9 cellular contexts compared by ENCODE assay signal in genomic region chr7:108384721-108385483, GRCh38.
A peak's percentile ranks its signal among the peaks of the same experiment; 100 is the strongest.
DNase-seq lines count a peak whose midpoint lies in the region; ATAC-seq, FAIRE-seq and TF ChIP-seq lines count a peak whose summit lies in the region.
"Had no signal": no experiment of that assay in that cellular context is flagged by ENCODE, and none has a peak within 500 bp of the region (broad histone marks: within the 10 kb centered on the region; RNA-seq: fewer than 3 reads in every experiment).

No MANE protein-coding gene starts in this region.

- H3K4me3 ChIP-seq in HepG2 (replicated peaks in 1 of 3; ENCODE audit: insufficient read depth in 1 of 3, low read depth in 2 of 3, low read length in 3 of 3) (no peak overlapping the region), right lobe of liver (no peak overlapping the region), brain microvascular endothelial cell (ENCODE audit: low read depth, low read length) (no peak overlapping the region)

- TF ChIP-seq RAD21 in HepG2 (CRISPR knock-in tag; IDR thresholded peaks at IDR 0.05), result no peak

- no peak overlapping the region for H2AFZ ChIP-seq in HepG2 (ENCODE audit: low read length)

- no peaks in the 10 kb centered on the region for H3K4me1 Mint-ChIP-seq in type B pancreatic cell (ENCODE audit: unreplicated experiment)
- H3K4me1 Mint-ChIP-seq in T-helper 17 cell, result no peaks in the 10 kb centered on the region

- TF ChIP-seq CTCF in HepG2 (CRISPR knock-in tag; IDR thresholded peaks at IDR 0.05), result peak; percentile 32
- TF ChIP-seq CTCF in right lobe of liver (IDR thresholded peaks at IDR 0.05), result no peak
- TF ChIP-seq CTCF in brain microvascular endothelial cell (IDR thresholded peaks at IDR 0.05; ENCODE audit: low read depth, low read length, missing control alignments), result peak; percentile 14
- peak; percentile 29 for TF ChIP-seq CTCF in type B pancreatic cell (conservative IDR thresholded peaks at IDR 0.05)

- TF ChIP-seq POLR2A in HepG2 (IDR thresholded peaks at IDR 0.05; ENCODE audit: insufficient read depth in 1 of 2, low read depth in 2 of 2, low read length in 2 of 2) (no peak), right lobe of liver (IDR thresholded peaks at IDR 0.05) (no peak)

- no peak overlapping the region for H3K9ac ChIP-seq in HepG2 (ENCODE audit: insufficient read depth, low read depth, low read length)

- intact Hi-C loops in HepG2 (cut with micrococcal nuclease; ENCODE audit: unreplicated experiment) (loop anchor here (10.0 kb wide), 1 partner anchor 200 kb away; no protein-coding TSS in a partner anchor), right lobe of liver (cut with DNase I) (no loop called here)

- H3K36me3 Mint-ChIP-seq in type B pancreatic cell (no peaks in the 10 kb centered on the region), T-helper 17 cell (ENCODE audit: low read depth) (no peaks in the 10 kb centered on the region)

- H3K36me3 ChIP-seq in HepG2 (replicated peaks in 1 of 2; ENCODE audit: control insufficient read depth in 1 of 2, insufficient read depth in 2 of 2, low read length in 2 of 2) (no peaks in the 10 kb centered on the region), right lobe of liver (no peaks in the 10 kb centered on the region), brain microvascular endothelial cell (replicated peaks) (no peaks in the 10 kb centered on the region)

- H3K4me3 Mint-ChIP-seq in type B pancreatic cell, result no peak overlapping the region
- H3K4me3 Mint-ChIP-seq in T-helper 17 cell, result no peak overlapping the region

- no peaks in the 10 kb centered on the region; a peak in 1 of 5 replicates for H3K27me3 ChIP-seq in HepG2 (ENCODE audit: control insufficient read depth in 1 of 2, insufficient read depth in 2 of 2, low read length in 2 of 2)
- H3K27me3 ChIP-seq in right lobe of liver, result no peaks in the 10 kb centered on the region
- no peaks in the 10 kb centered on the region for H3K27me3 ChIP-seq in brain microvascular endothelial cell (replicated peaks)

- in situ Hi-C loops in HepG2 (cut with HindIII; ENCODE audit: extremely low pct_ligation_motif_present, low pct_unique_long_range_greater_than_20kb) (no loop called here), brain microvascular endothelial cell (cut with HindIII; ENCODE audit: low pct_ligation_motif_present, low sequenced_read_pairs) (no loop called here)

- H3K27me3 Mint-ChIP-seq in type B pancreatic cell, result no peaks in the 10 kb centered on the region
- H3K27me3 Mint-ChIP-seq in T-helper 17 cell, result peaks cover 9% of the 10 kb centered on the region

- TF ChIP-seq EP300 in HepG2 (IDR thresholded peaks at IDR 0.05; ENCODE audit: low read depth in 2 of 2, low read length in 2 of 2) (no peak), HepG2 (CRISPR knock-in tag; IDR thresholded peaks at IDR 0.05; ENCODE audit: borderline replicate concordance) (no peak)

- no TSS peak for BruUV-seq in HepG2 (replicated peaks; lab: Mats Ljungman, UMichigan)

- H3K9me3 Mint-ChIP-seq in type B pancreatic cell, result no peaks in the 10 kb centered on the region

- H3K27ac ChIP-seq in HepG2 (ENCODE audit: extremely low read length, insufficient read depth, low read length) (no peak overlapping the region), right lobe of liver (no peak overlapping the region), brain microvascular endothelial cell (no peak overlapping the region)

- no peaks in the 10 kb centered on the region for H4K20me1 ChIP-seq in HepG2 (ENCODE audit: insufficient read depth, low read length)

- H3K27ac Mint-ChIP-seq in type B pancreatic cell (no peak overlapping the region), T-helper 17 cell (no peak overlapping the region)

- H3K9me3 ChIP-seq in HepG2 (ENCODE audit: low read length) (no peaks in the 10 kb centered on the region), right lobe of liver (no peaks in the 10 kb centered on the region), T-helper 17 cell (ENCODE audit: control insufficient read depth, low read length, poor library complexity, severe bottlenecking) (no peaks in the 10 kb centered on the region)

- 26% methylated on average over 5 of the region's 5 CpGs for WGBS in HepG2 (ENCODE audit: low lambda C conversion rate)
- WGBS in right lobe of liver (ENCODE audit: insufficient coverage, low coverage, low lambda C conversion rate, missing lambda C conversion rate), result 67% methylated on average over 5 of the region's 5 CpGs

- H3K4me2 ChIP-seq in HepG2 (ENCODE audit: low read depth, low read length), result no peak overlapping the region

- no peaks in the 10 kb centered on the region for H3K79me2 ChIP-seq in HepG2 (ENCODE audit: insufficient read depth, low read length)

- no peak for FAIRE-seq in HepG2 (lab: Jason Lieb, UNC)

- H3K4me1 ChIP-seq in HepG2 (ENCODE audit: insufficient read depth, low read length) (no peaks in the 10 kb centered on the region), right lobe of liver (no peaks in the 10 kb centered on the region)

- CTCF ChIA-PET in HepG2 (lab: Yijun Ruan, JAX; ENCODE audit: low intra/inter-chr PET ratio, low total read pairs), result no interaction called here

- DNase-seq in HepG2 (ENCODE audit: low spot score) (no peak), right lobe of liver (no peak), brain microvascular endothelial cell (no peak), type B pancreatic cell (ENCODE audit: extremely low spot score, unreplicated experiment) (no peak), SHP77 treated with DMSO at 0.1 percent for 48 hours (lab: John Stamatoyannopoulos, UW) (no peak), T-helper 17 cell (no peak), KG1 (lab: John Stamatoyannopoulos, UW) (no peak)
- DNase-seq: T-helper 2 cell had no signal

- POLR2A ChIA-PET in HepG2 (lab: Yijun Ruan, JAX), result no interaction called here

- peak; percentile 89 for ATAC-seq in HepG2
- ATAC-seq in right lobe of liver, result no peak
- peak; percentile 83 for ATAC-seq in HG03060 (IDR thresholded peaks at IDR 0.05; ENCODE audit: low read depth, unreplicated experiment)
- ATAC-seq in T-helper 17 cell, result no peak

TF ChIP-seq in HepG2, 621 proteins besides CTCF, POLR2A, EP300 and RAD21:
- TF ChIP-seq SMC3 (IDR thresholded peaks at IDR 0.05; ENCODE audit: low read length) (peak; percentile 14; the same call in 1 of the 2 replicates), ZNF512 (CRISPR knock-in tag; IDR thresholded peaks at IDR 0.05) (no peak), ZNF598 (CRISPR knock-in tag; IDR thresholded peaks at IDR 0.05; ENCODE audit: borderline replicate concordance) (no peak), ZFP41 (CRISPR knock-in tag; IDR thresholded peaks at IDR 0.05; ENCODE audit: borderline replicate concordance) (no peak), RELA (CRISPR knock-in tag; IDR thresholded peaks at IDR 0.05) (no peak), ZNF563 (CRISPR knock-in tag; IDR thresholded peaks at IDR 0.05) (no peak), ZNF234 (CRISPR knock-in tag; conservative IDR thresholded peaks at IDR 0.05) (no peak), ZNF251 (CRISPR knock-in tag; IDR thresholded peaks at IDR 0.05) (no peak)

Comparison
In these comparisons a context has a peak if more than half of its experiments do, and no peak if none do; other contexts are left out.
1. ATAC-seq: peak in HepG2 (single experiment) and HG03060 (single experiment); none in right lobe of liver (0 of 4) and T-helper 17 cell (single experiment).
2. CTCF ChIP-seq: peak in HepG2 (single experiment), brain microvascular endothelial cell (single experiment) and type B pancreatic cell (single experiment); none in right lobe of liver (0 of 4).